In genomic region chr3:48335290-48335689, GRCh38 we compare ENCODE assay signal across 2 cellular contexts. TPM values are rescaled to one million over a fixed set of nuclear protein-coding genes. Genes with fewer than 3 reads are reported as not detected.
"Had no signal": no experiment of that assay in that cellular context is flagged by ENCODE, and none has a peak within 500 bp of the region (broad histone marks: within the 10 kb centered on the region; RNA-seq: fewer than 3 reads in every experiment).

No MANE protein-coding gene starts in this region.

RNA-seq across cellular contexts. Expression of gene SPINK8, which starts 1.8 kb away (rescaled TPM):
- polyA plus RNA-seq: IMR-90, SK-N-SH had no signal

RNA-seq across cellular contexts. Expression of gene FBXW12, which starts 36.7 kb away (rescaled TPM):
- polyA plus RNA-seq: IMR-90 had no signal
